In the genomic region with DNA sequence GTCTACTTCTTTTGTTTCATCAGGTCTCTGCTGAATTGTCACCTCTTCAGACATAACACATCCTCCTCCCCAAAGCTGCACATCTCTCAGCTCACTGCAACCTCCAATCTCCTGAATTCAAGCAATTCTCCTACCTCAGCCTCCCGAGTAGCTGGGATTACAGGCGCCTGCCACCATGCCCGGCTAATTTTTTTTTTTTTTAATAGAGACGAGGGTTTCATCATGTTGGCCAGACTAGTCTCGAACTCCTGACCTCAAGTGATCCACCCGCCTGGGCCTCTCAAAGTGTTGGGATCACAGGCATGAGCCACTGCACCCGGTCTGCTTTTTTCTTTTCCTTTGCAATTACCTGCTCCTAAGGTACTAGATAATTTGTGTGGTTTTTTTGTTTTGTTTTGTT, we compare ENCODE assay signal across 8 cellular contexts. TPM values are rescaled to one million over a fixed set of nuclear protein-coding genes. Genes with fewer than 3 reads are reported as not detected.
DNase-seq lines count a peak whose midpoint lies in the region; ATAC-seq and TF ChIP-seq lines count a peak whose summit lies in the region.
"Not testable (repeated sequence)": the region's sequence is repeated elsewhere in the genome, so short reads cannot be mapped to it uniquely, and the experiment has no call there.

No MANE protein-coding gene starts in this region.

- not testable (repeated sequence) for ATAC-seq in T-cell (replicated peaks in 1 of 4); activated naive CD8-positive, alpha-beta T cell treated with anti-CD3 and anti-CD28 coated beads, Interleukin-2, amount 50 U/mL, for 24 hours; stimulated activated naive CD8-positive, alpha-beta T cell treated with anti-CD3 and anti-CD28 coated beads, Interleukin-15, amount 100 ng/mL, for 72 hours

- H3K9me3 Mint-ChIP-seq in T-cell; activated naive CD8-positive, alpha-beta T cell treated with anti-CD3 and anti-CD28 coated beads, Interleukin-2, amount 50 U/mL, for 24 hours; endodermal cell; immature natural killer cell; neural crest cell; stimulated activated naive CD8-positive, alpha-beta T cell treated with anti-CD3 and anti-CD28 coated beads, Interleukin-15, amount 100 ng/mL, for 72 hours: not testable (repeated sequence)

- not testable (repeated sequence) for H3K36me3 ChIP-seq in BJ (ENCODE audit: control insufficient read depth, insufficient read depth, low read length); HUES64 (ENCODE audit: insufficient read depth, low read length); endodermal cell (ENCODE audit: control insufficient read depth, insufficient read depth, low read length)

- H3K9me3 ChIP-seq in HUES64 (ENCODE audit: insufficient read depth, low read depth, low read length); endodermal cell (ENCODE audit: control insufficient read depth, low read length): not testable (repeated sequence)

- not testable (repeated sequence) for H3K27me3 Mint-ChIP-seq in T-cell; activated naive CD8-positive, alpha-beta T cell treated with anti-CD3 and anti-CD28 coated beads, Interleukin-2, amount 50 U/mL, for 24 hours; endodermal cell (ENCODE audit: insufficient read depth); immature natural killer cell (ENCODE audit: low read depth in 3 of 3); neural crest cell (ENCODE audit: low read depth); stimulated activated naive CD8-positive, alpha-beta T cell treated with anti-CD3 and anti-CD28 coated beads, Interleukin-15, amount 100 ng/mL, for 72 hours

- H3K4me1 Mint-ChIP-seq in T-cell (peaks cover 7 to 21% (median 15%) of the 10 kb centered on the region in 3 donors), endodermal cell (peaks cover 11% of the 10 kb centered on the region), immature natural killer cell (peaks cover 10 to 12% of the 10 kb centered on the region in 2 donors), neural crest cell (peaks cover 12% of the 10 kb centered on the region)
- peaks cover 19% of the 10 kb centered on the region for H3K4me1 Mint-ChIP-seq in activated naive CD8-positive, alpha-beta T cell treated with anti-CD3 and anti-CD28 coated beads, Interleukin-2, amount 50 U/mL, for 24 hours
- H3K4me1 Mint-ChIP-seq in stimulated activated naive CD8-positive, alpha-beta T cell treated with anti-CD3 and anti-CD28 coated beads, Interleukin-15, amount 100 ng/mL, for 72 hours, result peaks cover 21% of the 10 kb centered on the region

- WGBS in HUES64, result 87% methylated on average over 7 of the region's 7 CpGs
- WGBS in endodermal cell (ENCODE audit: insufficient coverage in 1 of 2, insufficient read length in 1 of 2), 2 experiments, result 81 to 88% methylated on average over 6 to 7 of the region's 7 CpGs

- H3K4me3 ChIP-seq in BJ (ENCODE audit: low read depth, low read length) (peak overlapping the region; percentile 39), endodermal cell (ENCODE audit: low read length) (peak overlapping the region; percentile 84)
- not testable (repeated sequence) for H3K4me3 ChIP-seq in HUES64 (ENCODE audit: low read length)

- H3K9ac ChIP-seq in HUES64 (ENCODE audit: low read depth, low read length) (0 out of 2 replicates have a peak overlapping the region, but pooled peaks have one; percentile 86), endodermal cell (ENCODE audit: extremely low read depth, low read length, poor library complexity, severe bottlenecking) (peak overlapping the region; percentile 78)

- peaks cover 14% of the 10 kb centered on the region for H3K4me1 ChIP-seq in HUES64 (ENCODE audit: insufficient read depth, low read length)
- H3K4me1 ChIP-seq in endodermal cell (ENCODE audit: control insufficient read depth, insufficient read depth, low read length), result not testable (repeated sequence)

- not testable (repeated sequence) for H3K27me3 ChIP-seq in BJ (ENCODE audit: control insufficient read depth, insufficient read depth, low read length); HUES64 (ENCODE audit: insufficient read depth, low read length); endodermal cell (ENCODE audit: control insufficient read depth, insufficient read depth, low read length, poor library complexity, severe bottlenecking)

- CTCF ChIA-PET in BJ (lab: Yijun Ruan, JAX), result interaction anchor here (0.6 to 2.5 kb wide), 4 partner anchors 9 to 31 kb away, joined by 3 to 11 read pairs (median 6); no protein-coding TSS in a partner anchor
- CTCF ChIA-PET in T-cell (lab: Charles Lee), result interaction anchor here in 1 of 2 donors (0.7 kb wide), 1 partner anchor 12 kb away, joined by 4 read pairs; no protein-coding TSS in a partner anchor

- DNase-seq in BJ (ENCODE audit: low read depth); T-cell; activated naive CD8-positive, alpha-beta T cell treated with anti-CD3 and anti-CD28 coated beads, Interleukin-2, amount 50 U/mL, for 24 hours; endodermal cell; immature natural killer cell; neural crest cell (ENCODE audit: low read depth, low spot score); stimulated activated naive CD8-positive, alpha-beta T cell treated with anti-CD3 and anti-CD28 coated beads, Interleukin-15, amount 100 ng/mL, for 72 hours: not testable (repeated sequence)

- POLR2A ChIA-PET in BJ (lab: Charles Lee); T-cell (lab: Charles Lee): not testable (repeated sequence)

- TF ChIP-seq CTCF in BJ (IDR thresholded peaks at IDR 0.05; ENCODE audit: insufficient read depth, low read depth, low read length); endodermal cell (conservative IDR thresholded peaks at IDR 0.05); neural crest cell (conservative IDR thresholded peaks at IDR 0.05): not testable (repeated sequence)

- peak overlapping the region; percentile 95; the same call in 1 of the 2 replicates for H3K27ac ChIP-seq in HUES64 (ENCODE audit: low read depth, low read length)
- not testable (repeated sequence) for H3K27ac ChIP-seq in endodermal cell (ENCODE audit: low read depth, low read length)

- peak overlapping the region; percentile 97 to 99 for H3K27ac Mint-ChIP-seq in T-cell
- H3K27ac Mint-ChIP-seq in activated naive CD8-positive, alpha-beta T cell treated with anti-CD3 and anti-CD28 coated beads, Interleukin-2, amount 50 U/mL, for 24 hours, result not testable (repeated sequence)
- peak overlapping the region; percentile 93 for H3K27ac Mint-ChIP-seq in endodermal cell
- peak overlapping the region in 5 of 6 donors; percentile 71 to 100 (median 95) for H3K27ac Mint-ChIP-seq in immature natural killer cell
- peak overlapping the region; percentile 62 for H3K27ac Mint-ChIP-seq in neural crest cell (ENCODE audit: unreplicated experiment)
- H3K27ac Mint-ChIP-seq in stimulated activated naive CD8-positive, alpha-beta T cell treated with anti-CD3 and anti-CD28 coated beads, Interleukin-15, amount 100 ng/mL, for 72 hours, result peak overlapping the region; percentile 99

- peak overlapping the region; percentile 87 to 95 (median 89) for H3K4me3 Mint-ChIP-seq in T-cell
- peak overlapping the region; percentile 83 for H3K4me3 Mint-ChIP-seq in activated naive CD8-positive, alpha-beta T cell treated with anti-CD3 and anti-CD28 coated beads, Interleukin-2, amount 50 U/mL, for 24 hours
- peak overlapping the region; percentile 62 for H3K4me3 Mint-ChIP-seq in endodermal cell
- H3K4me3 Mint-ChIP-seq in immature natural killer cell, result peak overlapping the region; percentile 89 to 97 (median 92)
- H3K4me3 Mint-ChIP-seq in neural crest cell, result peak overlapping the region; percentile 87
- H3K4me3 Mint-ChIP-seq in stimulated activated naive CD8-positive, alpha-beta T cell treated with anti-CD3 and anti-CD28 coated beads, Interleukin-15, amount 100 ng/mL, for 72 hours, result peak overlapping the region; percentile 88 to 98

- not testable (repeated sequence) for H3K36me3 Mint-ChIP-seq in T-cell; activated naive CD8-positive, alpha-beta T cell treated with anti-CD3 and anti-CD28 coated beads, Interleukin-2, amount 50 U/mL, for 24 hours (ENCODE audit: low read depth); endodermal cell (ENCODE audit: low read depth); immature natural killer cell; neural crest cell (ENCODE audit: low read depth)

RNA-seq across cellular contexts. Expression of a gene that starts 7.0 kb away (rescaled TPM):
- polyA plus RNA-seq in BJ (2011; rRNA removed) (14.5 and 21.9 TPM in 2 replicates), immature natural killer cell (10 to 100 TPM; 45.2 to 55.2 (median 49.3) TPM)
- 3.5 and 4.2 TPM in 2 replicates for polyA minus RNA-seq in BJ (2011; rRNA and poly(A)+ RNA removed)
- 4.3 TPM for polyA plus RNA-seq in HUES64 (2013, experiment 1 of 2)
- polyA plus RNA-seq in HUES64 (2013, experiment 2 of 2), result 3.5 TPM
- total RNA-seq in T-cell (10 to 100 TPM; 10.9 to 25.4 (median 13.3) TPM), endodermal cell (1 to 10 TPM; 4.0 to 4.5 TPM), neural crest cell (3.2 and 3.3 TPM in 2 replicates)
- polyA plus RNA-seq in endodermal cell (2013, experiment 1 of 2), result 3.9 TPM
- polyA plus RNA-seq in endodermal cell (2013, experiment 2 of 2), result 4.5 TPM

RNA-seq across cellular contexts. Expression of a gene that starts 11.4 kb away (rescaled TPM):
- 20.1 and 22.3 TPM in 2 replicates for polyA plus RNA-seq in BJ (2011; rRNA removed)
- 29.3 and 42.9 TPM in 2 replicates for polyA minus RNA-seq in BJ (2011; rRNA and poly(A)+ RNA removed)
- polyA plus RNA-seq in HUES64 (2013, experiment 1 of 2), result 17.2 TPM
- 21.0 TPM for polyA plus RNA-seq in HUES64 (2013, experiment 2 of 2)
- 10 to 100 TPM; 17.4 to 26.7 (median 24.7) TPM for total RNA-seq in T-cell
- total RNA-seq in endodermal cell, result 10 to 100 TPM; 47.7 to 62.6 TPM
- 23.6 TPM for polyA plus RNA-seq in endodermal cell (2013, experiment 1 of 2)
- 23.0 TPM for polyA plus RNA-seq in endodermal cell (2013, experiment 2 of 2)
- polyA plus RNA-seq in immature natural killer cell, result 10 to 100 TPM; 25.9 to 82.2 (median 62.0) TPM
- 22.3 and 25.8 TPM in 2 replicates for total RNA-seq in neural crest cell

RNA-seq across cellular contexts. Expression of a gene that starts 19.6 kb away (rescaled TPM):
- 1.9 and 2.4 TPM in 2 replicates for polyA plus RNA-seq in BJ (2011; rRNA removed)
- polyA minus RNA-seq in BJ (2011; rRNA and poly(A)+ RNA removed), result 1.0 and 1.3 TPM in 2 replicates
- polyA plus RNA-seq in HUES64 (2013, experiment 1 of 2), result 3.3 TPM
- 3.1 TPM for polyA plus RNA-seq in HUES64 (2013, experiment 2 of 2)
- 1 to 10 TPM; 2.0 to 4.4 (median 2.8) TPM for total RNA-seq in T-cell
- 1 to 10 TPM; 3.3 to 6.4 TPM for total RNA-seq in endodermal cell
- 4.4 TPM for polyA plus RNA-seq in endodermal cell (2013, experiment 1 of 2)
- polyA plus RNA-seq in endodermal cell (2013, experiment 2 of 2), result 3.6 TPM
- polyA plus RNA-seq in immature natural killer cell, result 10 to 100 TPM in 1 of 3 donors, 1 to 10 TPM in 1, under 1 TPM in 1; 0.62 to 13.0 (median 1.2) TPM
- total RNA-seq in neural crest cell, result 2.8 and 2.9 TPM in 2 replicates

RNA-seq across cellular contexts. Expression of a gene that starts 32.8 kb away (rescaled TPM):
- polyA plus RNA-seq in BJ (2011; rRNA removed), result 41.5 and 71.4 TPM in 2 replicates
- polyA minus RNA-seq in BJ (2011; rRNA and poly(A)+ RNA removed), result 16.2 and 26.7 TPM in 2 replicates
- polyA plus RNA-seq in HUES64 (2013, experiment 1 of 2), result 17.7 TPM
- polyA plus RNA-seq in HUES64 (2013, experiment 2 of 2), result 21.0 TPM
- total RNA-seq in T-cell, result 10 to 100 TPM in 3 of 5 donors, 1 to 10 TPM in 2; 6.8 to 20.3 (median 16.4) TPM
- total RNA-seq in endodermal cell, result 10 to 100 TPM; 24.7 to 41.0 TPM
- 18.1 TPM for polyA plus RNA-seq in endodermal cell (2013, experiment 1 of 2)
- polyA plus RNA-seq in endodermal cell (2013, experiment 2 of 2), result 18.8 TPM
- 10 to 100 TPM; 30.8 to 52.5 (median 45.9) TPM for polyA plus RNA-seq in immature natural killer cell
- 3.1 and 3.2 TPM in 2 replicates for total RNA-seq in neural crest cell

RNA-seq across cellular contexts. Expression of a gene that starts 34.0 kb away (rescaled TPM):
- 0.29 and 0.93 TPM in 2 replicates for polyA plus RNA-seq in BJ (2011; rRNA removed)
- 0.10 and 0.43 TPM in 2 replicates for polyA minus RNA-seq in BJ (2011; rRNA and poly(A)+ RNA removed)
- 0.80 TPM for polyA plus RNA-seq in HUES64 (2013, experiment 1 of 2)
- polyA plus RNA-seq in HUES64 (2013, experiment 2 of 2), result 1.6 TPM
- total RNA-seq in T-cell, result 1 to 10 TPM in 1 of 5 donors, under 1 TPM in 4; 0.37 to 1.2 (median 0.66) TPM
- 1 to 10 TPM in 1 of 2 donors, under 1 TPM in 1; 0.79 to 2.0 TPM for total RNA-seq in endodermal cell
- polyA plus RNA-seq in endodermal cell (2013, experiment 1 of 2), result 1.8 TPM
- polyA plus RNA-seq in endodermal cell (2013, experiment 2 of 2), result 1.9 TPM
- polyA plus RNA-seq in immature natural killer cell, result under 1 TPM in 1 of 3 donors, not detected in 2; 0.26 TPM
- total RNA-seq in neural crest cell, result 0.40 and 1.1 TPM in 2 replicates
